In the genomic region with DNA sequence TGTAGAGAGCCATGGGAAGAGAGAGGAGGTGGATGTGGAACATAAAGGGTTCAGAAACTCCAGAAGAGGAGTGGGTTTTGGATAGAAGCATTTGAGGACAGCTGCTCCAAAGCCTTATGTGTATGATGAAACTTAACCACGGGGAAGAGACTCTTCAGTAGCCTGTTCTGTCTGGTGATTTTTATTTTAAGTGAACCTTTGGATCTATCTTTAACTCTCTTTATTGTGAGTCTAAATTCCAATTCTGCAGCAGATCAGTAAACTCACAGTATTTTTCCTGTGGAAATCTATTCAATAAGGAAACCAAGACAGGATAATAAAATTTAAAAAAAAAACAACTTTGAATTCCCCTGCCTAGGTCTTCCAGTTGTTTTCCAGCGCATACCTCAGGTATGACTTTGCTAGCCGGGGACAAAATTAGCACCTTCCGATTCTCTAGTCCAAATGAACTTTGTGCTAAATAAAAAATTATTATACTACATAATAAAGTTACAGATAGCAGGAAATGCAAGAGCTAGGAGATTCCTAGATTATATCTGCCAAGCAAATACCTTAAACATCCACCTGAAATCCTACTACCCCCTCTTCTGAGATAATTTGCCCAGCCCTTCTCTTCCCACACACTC, we compare ENCODE assay signal across 22 cellular contexts.
DNase-seq lines count a peak whose midpoint lies in the region; ATAC-seq and TF ChIP-seq lines count a peak whose summit lies in the region.
"Had no signal": no experiment of that assay in that cellular context is flagged by ENCODE, and none has a peak within 500 bp of the region (broad histone marks: within the 10 kb centered on the region; RNA-seq: fewer than 3 reads in every experiment).

No MANE protein-coding gene starts in this region.

- TF ChIP-seq POLR2A in breast epithelium (IDR thresholded peaks at IDR 0.05) = no peak

- H3K9me3 ChIP-seq in breast epithelium = no peaks in the 10 kb centered on the region
- H3K9me3 ChIP-seq: lower lobe of right lung, ovary had no signal

- TF ChIP-seq CTCF in MCF 10A (IDR thresholded peaks at IDR 0.05; ENCODE audit: unreplicated experiment) (no peak), breast epithelium (IDR thresholded peaks at IDR 0.05) (no peak), activated B cell treated with CpG ODN at 0.5 μM for 24 hours (IDR thresholded peaks at IDR 0.05) (no peak), type B pancreatic cell (conservative IDR thresholded peaks at IDR 0.05) (no peak)

- H3K27ac Mint-ChIP-seq in MCF 10A (ENCODE audit: low read depth, unreplicated experiment) (peak overlapping the region; percentile 80), activated B cell treated with CpG ODN at 0.5 μM for 24 hours (peak overlapping the region; percentile 9), type B pancreatic cell (peak overlapping the region; percentile 44)
- H3K27ac Mint-ChIP-seq: activated T-helper 17 cell treated with anti-CD3 and anti-CD28 coated beads, Interleukin-2, amount 50 U/mL, for 72 hours had no signal

- POLR2A ChIA-PET in MCF 10A (lab: Yijun Ruan, JAX) = interaction anchor here (0.6 to 1.2 kb wide), 5 partner anchors 10 to 1005 kb away, joined by 3 to 4 read pairs (median 3); no protein-coding TSS in a partner anchor
- POLR2A ChIA-PET in activated B cell treated with CpG ODN at 0.5 μM for 24 hours (lab: Charles Lee) = no interaction called here

- H3K4me3 ChIP-seq in breast epithelium = no peak overlapping the region
- H3K4me3 ChIP-seq: lower lobe of right lung, ovary had no signal

- H3K27me3 ChIP-seq in breast epithelium = no peaks in the 10 kb centered on the region
- H3K27me3 ChIP-seq: ovary had no signal

- H3K36me3 ChIP-seq in breast epithelium = no peaks in the 10 kb centered on the region
- H3K36me3 ChIP-seq: lower lobe of right lung, ovary had no signal

- H3K4me3 Mint-ChIP-seq in MCF 10A (ENCODE audit: unreplicated experiment) (no peak overlapping the region), activated B cell treated with CpG ODN at 0.5 μM for 24 hours (no peak overlapping the region), type B pancreatic cell (no peak overlapping the region)
- H3K4me3 Mint-ChIP-seq: activated T-helper 17 cell treated with anti-CD3 and anti-CD28 coated beads, Interleukin-2, amount 50 U/mL, for 72 hours; naive thymus-derived CD4-positive, alpha-beta T cell had no signal

- H3K27ac ChIP-seq in breast epithelium = no peak overlapping the region
- H3K27ac ChIP-seq: C4-2B, epithelial cell of prostate, lower lobe of right lung, ovary had no signal

- H3K4me1 ChIP-seq in breast epithelium = peaks cover 0 to 3% of the 10 kb centered on the region in 2 donors

- H3K27me3 Mint-ChIP-seq in MCF 10A (ENCODE audit: insufficient read depth, unreplicated experiment) = no peaks in the 10 kb centered on the region
- no peaks in the 10 kb centered on the region for H3K27me3 Mint-ChIP-seq in activated B cell treated with CpG ODN at 0.5 μM for 24 hours
- no peaks in the 10 kb centered on the region for H3K27me3 Mint-ChIP-seq in type B pancreatic cell
- H3K27me3 Mint-ChIP-seq: activated T-helper 17 cell treated with anti-CD3 and anti-CD28 coated beads, Interleukin-2, amount 50 U/mL, for 72 hours; naive thymus-derived CD4-positive, alpha-beta T cell had no signal

- peaks cover 13% of the 10 kb centered on the region for H3K36me3 Mint-ChIP-seq in MCF 10A (ENCODE audit: insufficient read depth, unreplicated experiment)
- peaks cover 1% of the 10 kb centered on the region for H3K36me3 Mint-ChIP-seq in activated B cell treated with CpG ODN at 0.5 μM for 24 hours (ENCODE audit: low read depth)
- peaks cover 10% of the 10 kb centered on the region for H3K36me3 Mint-ChIP-seq in type B pancreatic cell

- H3K4me1 Mint-ChIP-seq in MCF 10A (ENCODE audit: insufficient read depth, unreplicated experiment) (peaks cover 9% of the 10 kb centered on the region), activated B cell treated with CpG ODN at 0.5 μM for 24 hours (peaks cover 36% of the 10 kb centered on the region), type B pancreatic cell (ENCODE audit: unreplicated experiment) (peaks cover 19% of the 10 kb centered on the region)

- H3K9me3 Mint-ChIP-seq in MCF 10A (ENCODE audit: unreplicated experiment) = no peaks in the 10 kb centered on the region
- H3K9me3 Mint-ChIP-seq in activated B cell treated with CpG ODN at 0.5 μM for 24 hours = no peaks in the 10 kb centered on the region
- no peaks in the 10 kb centered on the region for H3K9me3 Mint-ChIP-seq in type B pancreatic cell
- H3K9me3 Mint-ChIP-seq: activated T-helper 17 cell treated with anti-CD3 and anti-CD28 coated beads, Interleukin-2, amount 50 U/mL, for 72 hours; naive thymus-derived CD4-positive, alpha-beta T cell had no signal

- BruUV-seq in MCF 10A (replicated peaks; lab: Mats Ljungman, UMichigan) = no TSS peak

- ATAC-seq in activated B cell treated with CpG ODN at 0.5 μM for 24 hours (ENCODE audit: low read depth) (no peak), left colon (peak; percentile 74)
- ATAC-seq: activated T-helper 17 cell treated with anti-CD3 and anti-CD28 coated beads, Interleukin-2, amount 50 U/mL, for 72 hours; lower lobe of right lung; naive thymus-derived CD4-positive, alpha-beta T cell; right cardiac atrium; Right ventricle myocardium inferior had no signal

- DNase-seq in MCF 10A (ENCODE audit: unreplicated experiment) (no peak), breast epithelium (ENCODE audit: low spot score in 2 of 2) (no peak), activated B cell treated with CpG ODN at 0.5 μM for 24 hours (no peak), left colon (no peak), type B pancreatic cell (ENCODE audit: extremely low spot score, unreplicated experiment) (no peak), NCI-H2171 (lab: John Stamatoyannopoulos, UW) (no peak), putamen (ENCODE audit: low spot score) (no peak), EL (no peak)
- DNase-seq: activated CD4-positive, alpha-beta T cell treated with anti-CD3 and anti-CD28 coated beads, Interleukin-2, amount 50 U/mL, for 1 hour; GDM1; GOT3; lower lobe of right lung; naive thymus-derived CD4-positive, alpha-beta T cell; NCI-H1436 treated with DMSO at 0.1 percent for 48 hours; NCI-H524 treated with DMSO at 0.1 percent for 48 hours; ovary; right cardiac atrium; stimulated activated CD4-positive, alpha-beta T cell treated with anti-CD3 and anti-CD28 coated beads, Interleukin-15, amount 100 ng/mL, for 24 hours had no signal

- intact Hi-C loops in MCF 10A (cut with micrococcal nuclease) = no loop called here
- intact Hi-C loops in breast epithelium (cut with DNase I; ENCODE audit: low total_unique reads) = no loop called here
- intact Hi-C loops in activated B cell treated with CpG ODN at 0.5 μM for 24 hours (cut with micrococcal nuclease) = no loop called here
- intact Hi-C loops in left colon (cut with DNase I, micrococcal nuclease) = no loop called here

- CTCF ChIA-PET in MCF 10A (lab: Yijun Ruan, JAX) = interaction anchor here (0.7 kb wide), 1 partner anchor 941 kb away, joined by 4 read pairs; no protein-coding TSS in a partner anchor
- CTCF ChIA-PET in activated B cell treated with CpG ODN at 0.5 μM for 24 hours (lab: Charles Lee) = no interaction called here

Comparison
In these comparisons a context has a peak if more than half of its experiments do, and no peak if none do; other contexts are left out.
1. H3K27ac Mint-ChIP-seq: peak in every context shown above with its lines; median percentile 80 in MCF 10A; 44 in type B pancreatic cell; 9 in activated B cell treated with CpG ODN at 0.5 μM for 24 hours.